ENCODE assay signal across 9 cellular contexts in genomic region chr12:92470608-92471021, GRCh38.
A peak's percentile ranks its signal among the peaks of the same experiment; 100 is the strongest.
DNase-seq lines count a peak whose midpoint lies in the region; ATAC-seq and TF ChIP-seq lines count a peak whose summit lies in the region.
"Had no signal": no experiment of that assay in that cellular context is flagged by ENCODE, and none has a peak within 500 bp of the region (broad histone marks: within the 10 kb centered on the region; RNA-seq: fewer than 3 reads in every experiment).

No MANE protein-coding gene starts in this region.

- no peaks in the 10 kb centered on the region for H3K27me3 ChIP-seq in PC-3 (ENCODE audit: low read length)
- H3K27me3 ChIP-seq: colonic mucosa had no signal

- DNase-seq in activated CD8-positive, alpha-beta T cell treated with anti-CD3 and anti-CD28 coated beads for 36 hours = peak; percentile 78
- no peak for DNase-seq in activated CD8-positive, alpha-beta T cell treated with anti-CD3 and anti-CD28 coated beads, Interleukin-2, amount 10 ng/mL, durations not matched to agents 7 days and 5 days
- peak; percentile 14 for DNase-seq in PC-3
- DNase-seq in stimulated activated CD4-positive, alpha-beta T cell treated with anti-CD3 and anti-CD28 coated beads, Interleukin-2, amount 100 ng/mL, for 24 hours = peak; percentile 20 to 58
- no peak for DNase-seq in NCI-H748 treated with DMSO at 0.1 percent for 48 hours (lab: John Stamatoyannopoulos, UW)
- no peak for DNase-seq in CD14-positive monocyte (ENCODE audit: low spot score)
- no peak for DNase-seq in DMS 273 (lab: John Stamatoyannopoulos, UW; ENCODE audit: unreplicated experiment)
- DNase-seq: colonic mucosa had no signal

- peaks cover 37% of the 10 kb centered on the region for H3K4me1 Mint-ChIP-seq in activated CD8-positive, alpha-beta T cell treated with anti-CD3 and anti-CD28 coated beads for 36 hours (ENCODE audit: low read depth)
- peaks cover 8% of the 10 kb centered on the region for H3K4me1 Mint-ChIP-seq in activated CD8-positive, alpha-beta T cell treated with anti-CD3 and anti-CD28 coated beads, Interleukin-2, amount 10 ng/mL, durations not matched to agents 7 days and 5 days (ENCODE audit: low read depth)
- peaks cover 7% of the 10 kb centered on the region for H3K4me1 Mint-ChIP-seq in CD14-positive monocyte

- CTCF ChIA-PET in activated CD8-positive, alpha-beta T cell treated with anti-CD3 and anti-CD28 coated beads for 36 hours (lab: Charles Lee) = interaction anchor here (0.7 to 1.3 kb wide), 3 partner anchors 28 to 33 kb away, joined by 3 read pairs; no protein-coding TSS in a partner anchor
- CTCF ChIA-PET in activated CD8-positive, alpha-beta T cell treated with anti-CD3 and anti-CD28 coated beads, Interleukin-2, amount 10 ng/mL, durations not matched to agents 7 days and 5 days (lab: Charles Lee) = no interaction called here
- CTCF ChIA-PET in PC-3 (lab: Charles Lee) = no interaction called here

- no peaks in the 10 kb centered on the region for H3K27me3 Mint-ChIP-seq in activated CD8-positive, alpha-beta T cell treated with anti-CD3 and anti-CD28 coated beads for 36 hours
- H3K27me3 Mint-ChIP-seq in activated CD8-positive, alpha-beta T cell treated with anti-CD3 and anti-CD28 coated beads, Interleukin-2, amount 10 ng/mL, durations not matched to agents 7 days and 5 days (ENCODE audit: low read depth) = no peaks in the 10 kb centered on the region
- peaks cover 0 to 2% (median 0%) of the 10 kb centered on the region in 3 donors for H3K27me3 Mint-ChIP-seq in CD14-positive monocyte (ENCODE audit: low read depth in 3 of 3)

- no peaks in the 10 kb centered on the region for H3K9me2 ChIP-seq in PC-3 (replicated peaks; ENCODE audit: low read length)

- no peak overlapping the region for H3K4me3 Mint-ChIP-seq in activated CD8-positive, alpha-beta T cell treated with anti-CD3 and anti-CD28 coated beads for 36 hours
- H3K4me3 Mint-ChIP-seq in activated CD8-positive, alpha-beta T cell treated with anti-CD3 and anti-CD28 coated beads, Interleukin-2, amount 10 ng/mL, durations not matched to agents 7 days and 5 days = no peak overlapping the region
- no peak overlapping the region for H3K4me3 Mint-ChIP-seq in CD14-positive monocyte

- H3K9me3 ChIP-seq in PC-3 (ENCODE audit: low read length) = no peaks in the 10 kb centered on the region
- H3K9me3 ChIP-seq: colonic mucosa had no signal

- peaks cover 11% of the 10 kb centered on the region for H3K4me1 ChIP-seq in PC-3 (ENCODE audit: insufficient read depth, low read length)
- H3K4me1 ChIP-seq: colonic mucosa had no signal

- H3K27ac ChIP-seq in PC-3 (ENCODE audit: low read length) = no peak overlapping the region
- H3K27ac ChIP-seq: colonic mucosa had no signal

- BruUV-seq in PC-3 (replicated peaks; lab: Mats Ljungman, UMichigan) = no TSS peak

- no peak for TF ChIP-seq CTCF in activated CD8-positive, alpha-beta T cell treated with anti-CD3 and anti-CD28 coated beads for 36 hours (IDR thresholded peaks at IDR 0.05)
- TF ChIP-seq CTCF in PC-3 (conservative IDR thresholded peaks at IDR 0.05; ENCODE audit: low read depth, low read length) (no peak), CD14-positive monocyte (IDR thresholded peaks at IDR 0.05) (no peak)

- POLR2A ChIA-PET in activated CD8-positive, alpha-beta T cell treated with anti-CD3 and anti-CD28 coated beads for 36 hours (lab: Charles Lee) = no interaction called here
- POLR2A ChIA-PET in activated CD8-positive, alpha-beta T cell treated with anti-CD3 and anti-CD28 coated beads, Interleukin-2, amount 10 ng/mL, durations not matched to agents 7 days and 5 days (lab: Charles Lee) = interaction anchor here (0.6 kb wide), 1 partner anchor 1384 kb away, joined by 3 read pairs; no protein-coding TSS in a partner anchor
- POLR2A ChIA-PET in PC-3 (lab: Charles Lee; ENCODE audit: unreplicated experiment) = no interaction called here

- peak overlapping the region; percentile 91 for H3K27ac Mint-ChIP-seq in activated CD8-positive, alpha-beta T cell treated with anti-CD3 and anti-CD28 coated beads for 36 hours
- no peak overlapping the region for H3K27ac Mint-ChIP-seq in activated CD8-positive, alpha-beta T cell treated with anti-CD3 and anti-CD28 coated beads, Interleukin-2, amount 10 ng/mL, durations not matched to agents 7 days and 5 days
- H3K27ac Mint-ChIP-seq in CD14-positive monocyte = no peak overlapping the region

- H3K9me3 Mint-ChIP-seq in activated CD8-positive, alpha-beta T cell treated with anti-CD3 and anti-CD28 coated beads for 36 hours = peaks cover 2% of the 10 kb centered on the region
- no peaks in the 10 kb centered on the region for H3K9me3 Mint-ChIP-seq in activated CD8-positive, alpha-beta T cell treated with anti-CD3 and anti-CD28 coated beads, Interleukin-2, amount 10 ng/mL, durations not matched to agents 7 days and 5 days (ENCODE audit: insufficient read depth)
- H3K9me3 Mint-ChIP-seq in CD14-positive monocyte = no peaks in the 10 kb centered on the region

- no peaks in the 10 kb centered on the region for H3F3A ChIP-seq in PC-3 (ENCODE audit: low read length, unreplicated experiment)

- H3K36me3 ChIP-seq in PC-3 (ENCODE audit: low read depth, low read length) = no peaks in the 10 kb centered on the region
- H3K36me3 ChIP-seq: colonic mucosa had no signal

- no peak overlapping the region for H3K4me3 ChIP-seq in PC-3 (ENCODE audit: low read length)
- H3K4me3 ChIP-seq: colonic mucosa had no signal

- ATAC-seq in activated CD8-positive, alpha-beta T cell treated with anti-CD3 and anti-CD28 coated beads for 36 hours = peak; percentile 95
- no peak for ATAC-seq in activated CD8-positive, alpha-beta T cell treated with anti-CD3 and anti-CD28 coated beads, Interleukin-2, amount 10 ng/mL, durations not matched to agents 7 days and 5 days
- ATAC-seq in HG02571 (IDR thresholded peaks at IDR 0.05; ENCODE audit: unreplicated experiment) (peak; percentile 27), PC-3 (no peak)

- H2AFZ ChIP-seq in PC-3 (ENCODE audit: low read length) = no peak overlapping the region

- no peaks in the 10 kb centered on the region for H3K79me2 ChIP-seq in PC-3 (ENCODE audit: low read length)

- intact Hi-C loops in activated CD8-positive, alpha-beta T cell treated with anti-CD3 and anti-CD28 coated beads for 36 hours (cut with micrococcal nuclease) = loop anchor here (5.0 kb wide), 1 partner anchor 68 kb away; no protein-coding TSS in a partner anchor
- intact Hi-C loops in PC-3 (cut with micrococcal nuclease) (no loop called here), CD14-positive monocyte (cut with micrococcal nuclease) (no loop called here)

- H4K20me1 ChIP-seq in PC-3 (ENCODE audit: low read length) = no peaks in the 10 kb centered on the region

- H3K4me2 ChIP-seq in PC-3 (ENCODE audit: low read length) = 0 out of 2 replicates have a peak overlapping the region, but pooled peaks have one; percentile 6

- H3K36me3 Mint-ChIP-seq in activated CD8-positive, alpha-beta T cell treated with anti-CD3 and anti-CD28 coated beads for 36 hours (ENCODE audit: low read depth) = peaks cover 1% of the 10 kb centered on the region
- H3K36me3 Mint-ChIP-seq in activated CD8-positive, alpha-beta T cell treated with anti-CD3 and anti-CD28 coated beads, Interleukin-2, amount 10 ng/mL, durations not matched to agents 7 days and 5 days (ENCODE audit: low read depth) = peaks cover 2% of the 10 kb centered on the region
- H3K36me3 Mint-ChIP-seq in CD14-positive monocyte = no peaks in the 10 kb centered on the region

- H3K9ac ChIP-seq in PC-3 (ENCODE audit: low read length) = no peak overlapping the region

Comparison
In these comparisons a context has a peak if more than half of its experiments do, and no peak if none do; other contexts are left out.
1. ATAC-seq: peak in activated CD8-positive, alpha-beta T cell treated with anti-CD3 and anti-CD28 coated beads for 36 hours (single experiment) and HG02571 (single experiment); none in activated CD8-positive, alpha-beta T cell treated with anti-CD3 and anti-CD28 coated beads, Interleukin-2, amount 10 ng/mL, durations not matched to agents 7 days and 5 days (single experiment) and PC-3 (single experiment).
2. DNase-seq: peak in activated CD8-positive, alpha-beta T cell treated with anti-CD3 and anti-CD28 coated beads for 36 hours (single experiment), PC-3 (single experiment) and stimulated activated CD4-positive, alpha-beta T cell treated with anti-CD3 and anti-CD28 coated beads, Interleukin-2, amount 100 ng/mL, for 24 hours (2 of 2); none in activated CD8-positive, alpha-beta T cell treated with anti-CD3 and anti-CD28 coated beads, Interleukin-2, amount 10 ng/mL, durations not matched to agents 7 days and 5 days (single experiment), NCI-H748 treated with DMSO at 0.1 percent for 48 hours (single experiment), CD14-positive monocyte (single experiment) and DMS 273 (single experiment).